Comparison of ENCODE assay signal across 8 cellular contexts in the genomic region with DNA sequence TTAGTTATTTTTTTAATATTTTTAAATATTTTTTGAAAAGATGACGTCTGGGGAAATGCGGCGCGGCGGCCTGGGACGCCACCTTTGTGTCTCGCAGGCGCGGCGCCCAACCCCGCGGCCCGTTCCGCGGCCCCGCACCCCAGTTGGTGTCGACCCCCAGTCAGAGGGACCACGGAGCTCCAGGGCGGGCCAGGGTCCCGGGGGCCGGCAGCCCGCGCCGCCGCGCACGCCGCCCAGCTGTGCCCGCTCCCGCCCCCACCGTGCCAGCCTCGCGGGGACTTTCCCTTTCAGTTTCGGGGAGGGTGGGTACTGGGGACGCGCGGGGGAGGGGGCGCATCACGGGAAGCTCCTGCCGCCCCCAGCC. TPM values are rescaled to one million over a fixed set of nuclear protein-coding genes. Genes with fewer than 3 reads are reported as not detected.
DNase-seq lines count a peak whose midpoint lies in the region; ATAC-seq and TF ChIP-seq lines count a peak whose summit lies in the region.

No MANE protein-coding gene starts in this region.

- TF ChIP-seq POLR2A in tibial nerve (IDR thresholded peaks at IDR 0.05), result peak in 1 of 2 donors; percentile 40

- H3K4me3 Mint-ChIP-seq in T-helper 2 cell treated with Interferon-gamma antibody and Interleukin-4, amounts not matched to agents 5 μg/mL and 100 μg/mL, for 36 hours, result no peak overlapping the region

- peak overlapping the region; percentile 83 for H3K4me3 ChIP-seq in coronary artery
- H3K4me3 ChIP-seq in mucosa of descending colon, result peak overlapping the region; percentile 50
- H3K4me3 ChIP-seq in tibial nerve, result peak overlapping the region; percentile 59 to 81 (median 68)

- H3K27me3 ChIP-seq in tibial nerve, result peaks cover 0 to 17% of the 10 kb centered on the region in 2 donors

- no peaks in the 10 kb centered on the region for H3K9me3 Mint-ChIP-seq in T-helper 2 cell treated with Interferon-gamma antibody and Interleukin-4, amounts not matched to agents 5 μg/mL and 100 μg/mL, for 36 hours

- no peaks in the 10 kb centered on the region for H3K36me3 Mint-ChIP-seq in T-helper 2 cell treated with Interferon-gamma antibody and Interleukin-4, amounts not matched to agents 5 μg/mL and 100 μg/mL, for 36 hours (ENCODE audit: low read depth)

- H3K4me1 ChIP-seq in mucosa of descending colon (ENCODE audit: low read depth) (peaks cover 49% of the 10 kb centered on the region), tibial nerve (peaks cover 0 to 83% (median 53%) of the 10 kb centered on the region in 4 donors)

- H3K36me3 ChIP-seq in mucosa of descending colon (ENCODE audit: low read depth) (no peaks in the 10 kb centered on the region), tibial nerve (peaks cover 0 to 14% (median 0%) of the 10 kb centered on the region in 3 donors)

- peak overlapping the region; percentile 86 to 90 for H3K27ac ChIP-seq in coronary artery
- H3K27ac ChIP-seq in tibial nerve, result peak overlapping the region; percentile 79 to 94 (median 88)

- DNase-seq in T-helper 2 cell treated with Interferon-gamma antibody and Interleukin-4, amounts not matched to agents 5 μg/mL and 100 μg/mL, for 36 hours (ENCODE audit: low spot score), result peak; percentile 18
- DNase-seq in coronary artery (ENCODE audit: low spot score) (peak; percentile 75), mucosa of descending colon (peak; percentile 70 to 75 (median 73)), tibial nerve (ENCODE audit: low spot score in 2 of 2) (no peak), midbrain (lab: John Stamatoyannopoulos, UW) (no peak), cerebellum (ENCODE audit: low spot score) (no peak), NCI-H1930 (lab: John Stamatoyannopoulos, UW) (no peak)

- TF ChIP-seq EP300 in tibial nerve (IDR thresholded peaks at IDR 0.05), result no peak

- peaks cover 5% of the 10 kb centered on the region for H3K4me1 Mint-ChIP-seq in T-helper 2 cell treated with Interferon-gamma antibody and Interleukin-4, amounts not matched to agents 5 μg/mL and 100 μg/mL, for 36 hours (ENCODE audit: low read depth)

- peaks cover 33% of the 10 kb centered on the region for H3K27me3 Mint-ChIP-seq in T-helper 2 cell treated with Interferon-gamma antibody and Interleukin-4, amounts not matched to agents 5 μg/mL and 100 μg/mL, for 36 hours (ENCODE audit: low read depth)

- peak; percentile 17 for ATAC-seq in GM19397 (IDR thresholded peaks at IDR 0.05; ENCODE audit: unreplicated experiment)
- ATAC-seq in mucosa of descending colon, result peak; percentile 39

- 0% methylated on average over 25 to 28 of the region's 40 CpGs for WGBS in tibial nerve, 2 donors

- no peak for TF ChIP-seq CTCF in coronary artery (IDR thresholded peaks at IDR 0.05)
- no peak for TF ChIP-seq CTCF in mucosa of descending colon (IDR thresholded peaks at IDR 0.05)
- TF ChIP-seq CTCF in tibial nerve (IDR thresholded peaks at IDR 0.05), result no peak

- no peak overlapping the region for H3K27ac Mint-ChIP-seq in T-helper 2 cell treated with Interferon-gamma antibody and Interleukin-4, amounts not matched to agents 5 μg/mL and 100 μg/mL, for 36 hours

- H3K9me3 ChIP-seq in mucosa of descending colon, result no peaks in the 10 kb centered on the region
- no peaks in the 10 kb centered on the region for H3K9me3 ChIP-seq in tibial nerve

- intact Hi-C loops in mucosa of descending colon (cut with DNase I, micrococcal nuclease), result loop anchor here (5.0 to 10.0 kb wide), 2 partner anchors 538 to 540 kb away; no protein-coding TSS in a partner anchor

RNA-seq across cellular contexts. Expression of a gene that starts 1.6 kb away (rescaled TPM):
- total RNA-seq in mucosa of descending colon (10 to 100 TPM; 44.6 to 82.4 (median 58.9) TPM), tibial nerve (100 to 1,000 TPM; 108 to 259 (median 168) TPM), cerebellum (20.8 TPM)

RNA-seq across cellular contexts. Expression of a gene that starts 32.6 kb away (rescaled TPM):
- 10 to 100 TPM; 21.8 to 30.5 (median 22.4) TPM for total RNA-seq in mucosa of descending colon
- 10 to 100 TPM; 22.5 to 29.9 (median 23.1) TPM for total RNA-seq in tibial nerve
- 22.3 TPM for total RNA-seq in cerebellum

Comparison
In these comparisons a context has a peak if more than half of its experiments do, and no peak if none do; other contexts are left out.
1. DNase-seq: peak in T-helper 2 cell treated with Interferon-gamma antibody and Interleukin-4, amounts not matched to agents 5 μg/mL and 100 μg/mL, for 36 hours (single experiment), coronary artery (single experiment) and mucosa of descending colon (3 of 3); none in tibial nerve (0 of 2), midbrain (single experiment), cerebellum (single experiment) and NCI-H1930 (0 of 2).
2. Peak in every context shown above with its lines, with median percentiles within 50 percentile points of each other: H3K4me3 ChIP-seq.